ENCODE assay signal across 1 cellular context in genomic region chr19:12933287-12934072, GRCh38.
A peak's percentile ranks its signal among the peaks of the same experiment; 100 is the strongest.
TF ChIP-seq lines count a peak whose summit lies in the region.

TSS of gene FARSA (minus strand) at chr19:12933711. CDS start at chr19:12933696, 15 bp downstream.

TF ChIP-seq in GM12878, 131 proteins besides CTCF, POLR2A, EP300 and RAD21 (continued from another document):
- TF ChIP-seq ESRRA (IDR thresholded peaks at IDR 0.05; ENCODE audit: low read length), result peak; percentile 80; the same call in 1 of the 2 replicates
- TF ChIP-seq CHD4 (IDR thresholded peaks at IDR 0.05), result no peak
- no peak for TF ChIP-seq ZBED1 (IDR thresholded peaks at IDR 0.05; ENCODE audit: borderline replicate concordance)
- TF ChIP-seq SUPT20H (IDR thresholded peaks at IDR 0.05; ENCODE audit: borderline replicate concordance, control insufficient read depth, low read depth, low read length), result no peak
- no peak for TF ChIP-seq PBX3 (IDR thresholded peaks at IDR 0.05; ENCODE audit: insufficient replicate concordance, low read depth, low read length)
TF ChIP-seq in GM12878: peak in this region for 57.
